ENCODE assay signal across 10 cellular contexts in the genomic region with DNA sequence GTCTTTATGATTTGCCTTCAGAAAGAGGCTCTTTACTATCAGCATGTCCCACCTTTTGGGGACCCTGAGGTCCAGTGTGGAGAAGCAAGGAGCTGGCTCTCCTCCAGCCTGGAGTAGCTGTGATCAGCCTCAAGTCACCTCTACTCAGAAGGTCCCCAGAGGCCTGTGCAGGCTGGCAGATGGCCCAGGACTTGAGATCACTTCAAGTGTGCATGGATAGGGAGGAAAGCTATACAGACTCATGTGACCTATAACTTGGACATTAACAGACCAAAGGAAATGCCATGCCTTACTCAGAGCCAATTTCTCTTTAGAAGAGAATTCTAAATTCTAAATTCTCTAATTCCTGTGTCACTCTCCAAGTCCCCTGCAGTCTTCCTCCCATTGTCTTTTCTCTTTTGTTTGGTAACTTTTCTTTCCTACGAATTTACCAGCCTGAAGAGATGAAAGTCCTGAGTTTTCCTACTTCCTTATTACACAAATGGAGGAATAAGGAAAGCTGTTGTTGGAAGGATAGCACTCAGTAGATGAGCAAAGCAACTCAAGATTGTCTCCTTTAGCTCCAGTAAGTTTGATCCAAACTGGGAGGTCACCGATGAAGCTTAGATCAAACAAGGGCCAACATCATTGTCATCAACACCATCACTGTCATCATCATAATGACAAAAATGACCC.
DNase-seq lines count a peak whose midpoint lies in the region; ATAC-seq, FAIRE-seq and TF ChIP-seq lines count a peak whose summit lies in the region.
"Had no signal": no experiment of that assay in that cellular context is flagged by ENCODE, and none has a peak within 500 bp of the region (broad histone marks: within the 10 kb centered on the region; RNA-seq: fewer than 3 reads in every experiment).

No MANE protein-coding gene starts in this region.

- H2AFZ ChIP-seq in smooth muscle cell (ENCODE audit: low read depth): no peak overlapping the region

- peaks cover 23% of the 10 kb centered on the region for H3F3A ChIP-seq in smooth muscle cell (ENCODE audit: low read depth)

- ATAC-seq in heart left ventricle (peak; percentile 5 to 80 (median 58)), HG02885 (IDR thresholded peaks at IDR 0.05; ENCODE audit: poor library complexity, unreplicated experiment) (no peak)
- no peak for ATAC-seq in activated naive CD4-positive, alpha-beta T cell treated with anti-CD3 and anti-CD28 coated beads, Interleukin-2, amount 50 U/mL, for 72 hours

- H3K36me3 Mint-ChIP-seq in activated naive CD4-positive, alpha-beta T cell treated with anti-CD3 and anti-CD28 coated beads, Interleukin-2, amount 50 U/mL, for 72 hours: no peaks in the 10 kb centered on the region
- H3K36me3 Mint-ChIP-seq: activated CD4-positive, alpha-beta memory T cell treated with anti-CD3 and anti-CD28 coated beads for 36 hours; activated naive CD8-positive, alpha-beta T cell had no signal

- H3K9me3 ChIP-seq in heart left ventricle (no peaks in the 10 kb centered on the region), smooth muscle cell (replicated peaks; ENCODE audit: low read depth) (no peaks in the 10 kb centered on the region), Peyer's patch (no peaks in the 10 kb centered on the region)

- peak overlapping the region; percentile 51 for H3K4me2 ChIP-seq in smooth muscle cell

- H3K4me3 ChIP-seq in heart left ventricle (no peak overlapping the region), smooth muscle cell (no peak overlapping the region), Peyer's patch (no peak overlapping the region)

- H4K20me1 ChIP-seq in smooth muscle cell (ENCODE audit: low read depth): no peaks in the 10 kb centered on the region

- H3K9me3 Mint-ChIP-seq in activated naive CD4-positive, alpha-beta T cell treated with anti-CD3 and anti-CD28 coated beads, Interleukin-2, amount 50 U/mL, for 72 hours: no peaks in the 10 kb centered on the region
- H3K9me3 Mint-ChIP-seq: activated CD4-positive, alpha-beta memory T cell treated with anti-CD3 and anti-CD28 coated beads for 36 hours had no signal

- H3K27me3 ChIP-seq in heart left ventricle: no peaks in the 10 kb centered on the region
- no peaks in the 10 kb centered on the region for H3K27me3 ChIP-seq in smooth muscle cell (ENCODE audit: low read depth)
- no peaks in the 10 kb centered on the region for H3K27me3 ChIP-seq in Peyer's patch

- H3K27ac Mint-ChIP-seq in activated naive CD4-positive, alpha-beta T cell treated with anti-CD3 and anti-CD28 coated beads, Interleukin-2, amount 50 U/mL, for 72 hours: no peak overlapping the region
- H3K27ac Mint-ChIP-seq: activated CD4-positive, alpha-beta memory T cell treated with anti-CD3 and anti-CD28 coated beads for 36 hours; activated naive CD8-positive, alpha-beta T cell had no signal

- peaks cover 0 to 43% (median 18%) of the 10 kb centered on the region in 12 donors for H3K4me1 ChIP-seq in heart left ventricle
- H3K4me1 ChIP-seq in smooth muscle cell (ENCODE audit: low read depth): peaks cover 28% of the 10 kb centered on the region
- peaks cover 0 to 8% (median 0%) of the 10 kb centered on the region in 4 donors for H3K4me1 ChIP-seq in Peyer's patch

- peaks cover 3% of the 10 kb centered on the region for H3K79me2 ChIP-seq in smooth muscle cell (ENCODE audit: low read depth)

- H3K27ac ChIP-seq in heart left ventricle (peak overlapping the region in 4 of 12 donors; percentile 14 to 44 (median 28)), smooth muscle cell (ENCODE audit: low read depth) (peak overlapping the region; percentile 86), Peyer's patch (peak overlapping the region in 2 of 4 donors; percentile 46 to 53)

- intact Hi-C loops in heart left ventricle (cut with DNase I): loop anchor here in 1 of 10 donors (5.0 kb wide), 1 partner anchor 84 kb away; no protein-coding TSS in a partner anchor

- no peak for DNase-seq in H54 (ENCODE audit: insufficient read length, low spot score)
- peak; percentile 36 for DNase-seq in T1000 (lab: John Stamatoyannopoulos, UW)
- DNase-seq in heart left ventricle: peak; percentile 48 to 79 (median 65)
- no peak for DNase-seq in smooth muscle cell (lab: John Stamatoyannopoulos, UW; ENCODE audit: unreplicated experiment)
- no peak for DNase-seq in Peyer's patch
- DNase-seq in activated naive CD4-positive, alpha-beta T cell treated with anti-CD3 and anti-CD28 coated beads, Interleukin-2, amount 50 U/mL, for 72 hours (ENCODE audit: low spot score in 2 of 2): no peak
- DNase-seq: activated CD4-positive, alpha-beta memory T cell treated with anti-CD3 and anti-CD28 coated beads for 36 hours had no signal

- H3K9ac ChIP-seq in smooth muscle cell (ENCODE audit: low read depth): no peak overlapping the region

- peak; percentile 6 for FAIRE-seq in H54 (lab: Jason Lieb, UNC)
- FAIRE-seq: endometrium had no signal

- 60 to 75% (median 71%) methylated on average over 2 of the region's 2 CpGs for WGBS in heart left ventricle, 4 donors
- 94% methylated on average over 2 of the region's 2 CpGs for WGBS in smooth muscle cell (ENCODE audit: low lambda C conversion rate)

- TF ChIP-seq POLR2A in H54 (IDR thresholded peaks at IDR 0.05; ENCODE audit: low read depth, low read length) (no peak), heart left ventricle (IDR thresholded peaks at IDR 0.05) (no peak), Peyer's patch (IDR thresholded peaks at IDR 0.05) (no peak)

- no peaks in the 10 kb centered on the region for H3K36me3 ChIP-seq in heart left ventricle
- no peaks in the 10 kb centered on the region for H3K36me3 ChIP-seq in smooth muscle cell (ENCODE audit: low read depth)
- H3K36me3 ChIP-seq in Peyer's patch: no peaks in the 10 kb centered on the region

- no peak for TF ChIP-seq CTCF in heart left ventricle (IDR thresholded peaks at IDR 0.05)
- no peak for TF ChIP-seq CTCF in smooth muscle cell (IDR thresholded peaks at IDR 0.05; ENCODE audit: borderline replicate concordance, insufficient read depth, poor library complexity, severe bottlenecking)
- TF ChIP-seq CTCF in Peyer's patch (IDR thresholded peaks at IDR 0.05): no peak

Comparison
In these comparisons a context has a peak if more than half of its experiments do, and no peak if none do; other contexts are left out.
1. DNase-seq: peak in T1000 (single experiment) and heart left ventricle (5 of 5); none in H54 (single experiment), smooth muscle cell (single experiment), Peyer's patch (0 of 3) and activated naive CD4-positive, alpha-beta T cell treated with anti-CD3 and anti-CD28 coated beads, Interleukin-2, amount 50 U/mL, for 72 hours (0 of 2).
2. ATAC-seq: peak in heart left ventricle (4 of 4); none in HG02885 (single experiment) and activated naive CD4-positive, alpha-beta T cell treated with anti-CD3 and anti-CD28 coated beads, Interleukin-2, amount 50 U/mL, for 72 hours (0 of 2).